1 cellular context compared by ENCODE assay signal in genomic region chr14:104724407-104724980, GRCh38.
TF ChIP-seq lines count a peak whose summit lies in the region.

No MANE protein-coding gene starts in this region.

TF ChIP-seq in HepG2, 621 proteins besides CTCF, POLR2A, EP300 and RAD21:
- TF ChIP-seq RORA (CRISPR knock-in tag; IDR thresholded peaks at IDR 0.05) (no peak), ZNF12 (CRISPR knock-in tag; IDR thresholded peaks at IDR 0.05) (no peak), TMF1 (CRISPR knock-in tag; IDR thresholded peaks at IDR 0.05; ENCODE audit: low read depth) (no peak; the same call in 1 of the 2 replicates), ZNF335 (CRISPR knock-in tag; IDR thresholded peaks at IDR 0.05) (no peak), ZC3H13 (CRISPR knock-in tag; IDR thresholded peaks at IDR 0.05) (no peak), SNAPC5 (CRISPR knock-in tag; IDR thresholded peaks at IDR 0.05; ENCODE audit: borderline replicate concordance) (peak; percentile 26; the same call in 1 of the 2 replicates), ZBTB21 (CRISPR knock-in tag; IDR thresholded peaks at IDR 0.05) (no peak), RBAK (CRISPR knock-in tag; IDR thresholded peaks at IDR 0.05) (no peak), HES4 (CRISPR knock-in tag; IDR thresholded peaks at IDR 0.05; ENCODE audit: borderline replicate concordance) (0 out of 2 replicates have a peak, but pooled peaks have one; percentile 36), ZBTB2 (CRISPR knock-in tag; IDR thresholded peaks at IDR 0.05; ENCODE audit: low read depth) (no peak), MXD4 (CRISPR knock-in tag; IDR thresholded peaks at IDR 0.05) (no peak), ZNF263 (CRISPR knock-in tag; IDR thresholded peaks at IDR 0.05) (peak; percentile 5; the same call in 1 of the 2 replicates), AGO1 (IDR thresholded peaks at IDR 0.05; ENCODE audit: low read depth, low read length, poor library complexity, severe bottlenecking) (no peak), ZNF839 (CRISPR knock-in tag; IDR thresholded peaks at IDR 0.05; ENCODE audit: borderline replicate concordance) (no peak), HNRNPLL (IDR thresholded peaks at IDR 0.05; ENCODE audit: low read depth, low read length, poor library complexity, severe bottlenecking) (peak; percentile 14), GABPA (IDR thresholded peaks at IDR 0.05; ENCODE audit: low read depth, low read length) (no peak), GABPA (CRISPR knock-in tag; IDR thresholded peaks at IDR 0.05; ENCODE audit: low read depth) (no peak), TERF1 (CRISPR knock-in tag; IDR thresholded peaks at IDR 0.05) (no peak), RNF2 (conservative IDR thresholded peaks at IDR 0.05; ENCODE audit: low read depth) (no peak), NFATC3 (CRISPR knock-in tag; IDR thresholded peaks at IDR 0.05) (no peak)
- TF ChIP-seq, protein P1, sequence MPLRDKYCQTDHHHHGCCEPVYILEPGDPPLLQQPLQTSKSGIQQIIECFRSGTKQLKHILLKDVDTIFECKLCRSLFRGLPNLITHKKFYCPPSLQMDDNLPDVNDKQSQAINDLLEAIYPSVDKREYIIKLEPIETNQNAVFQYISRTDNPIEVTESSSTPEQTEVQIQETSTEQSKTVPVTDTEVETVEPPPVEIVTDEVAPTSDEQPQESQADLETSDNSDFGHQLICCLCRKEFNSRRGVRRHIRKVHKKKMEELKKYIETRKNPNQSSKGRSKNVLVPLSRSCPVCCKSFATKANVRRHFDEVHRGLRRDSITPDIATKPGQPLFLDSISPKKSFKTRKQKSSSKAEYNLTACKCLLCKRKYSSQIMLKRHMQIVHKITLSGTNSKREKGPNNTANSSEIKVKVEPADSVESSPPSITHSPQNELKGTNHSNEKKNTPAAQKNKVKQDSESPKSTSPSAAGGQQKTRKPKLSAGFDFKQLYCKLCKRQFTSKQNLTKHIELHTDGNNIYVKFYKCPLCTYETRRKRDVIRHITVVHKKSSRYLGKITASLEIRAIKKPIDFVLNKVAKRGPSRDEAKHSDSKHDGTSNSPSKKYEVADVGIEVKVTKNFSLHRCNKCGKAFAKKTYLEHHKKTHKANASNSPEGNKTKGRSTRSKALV (CRISPR knock-in tag; IDR thresholded peaks at IDR 0.05): no peak
- TF ChIP-seq, protein P2, sequence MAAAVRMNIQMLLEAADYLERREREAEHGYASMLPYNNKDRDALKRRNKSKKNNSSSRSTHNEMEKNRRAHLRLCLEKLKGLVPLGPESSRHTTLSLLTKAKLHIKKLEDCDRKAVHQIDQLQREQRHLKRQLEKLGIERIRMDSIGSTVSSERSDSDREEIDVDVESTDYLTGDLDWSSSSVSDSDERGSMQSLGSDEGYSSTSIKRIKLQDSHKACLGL (CRISPR knock-in tag; IDR thresholded peaks at IDR 0.05): no peak
- TF ChIP-seq, protein P3, sequence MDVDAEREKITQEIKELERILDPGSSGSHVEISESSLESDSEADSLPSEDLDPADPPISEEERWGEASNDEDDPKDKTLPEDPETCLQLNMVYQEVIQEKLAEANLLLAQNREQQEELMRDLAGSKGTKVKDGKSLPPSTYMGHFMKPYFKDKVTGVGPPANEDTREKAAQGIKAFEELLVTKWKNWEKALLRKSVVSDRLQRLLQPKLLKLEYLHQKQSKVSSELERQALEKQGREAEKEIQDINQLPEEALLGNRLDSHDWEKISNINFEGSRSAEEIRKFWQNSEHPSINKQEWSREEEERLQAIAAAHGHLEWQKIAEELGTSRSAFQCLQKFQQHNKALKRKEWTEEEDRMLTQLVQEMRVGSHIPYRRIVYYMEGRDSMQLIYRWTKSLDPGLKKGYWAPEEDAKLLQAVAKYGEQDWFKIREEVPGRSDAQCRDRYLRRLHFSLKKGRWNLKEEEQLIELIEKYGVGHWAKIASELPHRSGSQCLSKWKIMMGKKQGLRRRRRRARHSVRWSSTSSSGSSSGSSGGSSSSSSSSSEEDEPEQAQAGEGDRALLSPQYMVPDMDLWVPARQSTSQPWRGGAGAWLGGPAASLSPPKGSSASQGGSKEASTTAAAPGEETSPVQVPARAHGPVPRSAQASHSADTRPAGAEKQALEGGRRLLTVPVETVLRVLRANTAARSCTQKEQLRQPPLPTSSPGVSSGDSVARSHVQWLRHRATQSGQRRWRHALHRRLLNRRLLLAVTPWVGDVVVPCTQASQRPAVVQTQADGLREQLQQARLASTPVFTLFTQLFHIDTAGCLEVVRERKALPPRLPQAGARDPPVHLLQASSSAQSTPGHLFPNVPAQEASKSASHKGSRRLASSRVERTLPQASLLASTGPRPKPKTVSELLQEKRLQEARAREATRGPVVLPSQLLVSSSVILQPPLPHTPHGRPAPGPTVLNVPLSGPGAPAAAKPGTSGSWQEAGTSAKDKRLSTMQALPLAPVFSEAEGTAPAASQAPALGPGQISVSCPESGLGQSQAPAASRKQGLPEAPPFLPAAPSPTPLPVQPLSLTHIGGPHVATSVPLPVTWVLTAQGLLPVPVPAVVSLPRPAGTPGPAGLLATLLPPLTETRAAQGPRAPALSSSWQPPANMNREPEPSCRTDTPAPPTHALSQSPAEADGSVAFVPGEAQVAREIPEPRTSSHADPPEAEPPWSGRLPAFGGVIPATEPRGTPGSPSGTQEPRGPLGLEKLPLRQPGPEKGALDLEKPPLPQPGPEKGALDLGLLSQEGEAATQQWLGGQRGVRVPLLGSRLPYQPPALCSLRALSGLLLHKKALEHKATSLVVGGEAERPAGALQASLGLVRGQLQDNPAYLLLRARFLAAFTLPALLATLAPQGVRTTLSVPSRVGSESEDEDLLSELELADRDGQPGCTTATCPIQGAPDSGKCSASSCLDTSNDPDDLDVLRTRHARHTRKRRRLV (CRISPR knock-in tag; IDR thresholded peaks at IDR 0.05): 0 out of 2 replicates have a peak, but pooled peaks have one; percentile 3
- TF ChIP-seq, protein P4, sequence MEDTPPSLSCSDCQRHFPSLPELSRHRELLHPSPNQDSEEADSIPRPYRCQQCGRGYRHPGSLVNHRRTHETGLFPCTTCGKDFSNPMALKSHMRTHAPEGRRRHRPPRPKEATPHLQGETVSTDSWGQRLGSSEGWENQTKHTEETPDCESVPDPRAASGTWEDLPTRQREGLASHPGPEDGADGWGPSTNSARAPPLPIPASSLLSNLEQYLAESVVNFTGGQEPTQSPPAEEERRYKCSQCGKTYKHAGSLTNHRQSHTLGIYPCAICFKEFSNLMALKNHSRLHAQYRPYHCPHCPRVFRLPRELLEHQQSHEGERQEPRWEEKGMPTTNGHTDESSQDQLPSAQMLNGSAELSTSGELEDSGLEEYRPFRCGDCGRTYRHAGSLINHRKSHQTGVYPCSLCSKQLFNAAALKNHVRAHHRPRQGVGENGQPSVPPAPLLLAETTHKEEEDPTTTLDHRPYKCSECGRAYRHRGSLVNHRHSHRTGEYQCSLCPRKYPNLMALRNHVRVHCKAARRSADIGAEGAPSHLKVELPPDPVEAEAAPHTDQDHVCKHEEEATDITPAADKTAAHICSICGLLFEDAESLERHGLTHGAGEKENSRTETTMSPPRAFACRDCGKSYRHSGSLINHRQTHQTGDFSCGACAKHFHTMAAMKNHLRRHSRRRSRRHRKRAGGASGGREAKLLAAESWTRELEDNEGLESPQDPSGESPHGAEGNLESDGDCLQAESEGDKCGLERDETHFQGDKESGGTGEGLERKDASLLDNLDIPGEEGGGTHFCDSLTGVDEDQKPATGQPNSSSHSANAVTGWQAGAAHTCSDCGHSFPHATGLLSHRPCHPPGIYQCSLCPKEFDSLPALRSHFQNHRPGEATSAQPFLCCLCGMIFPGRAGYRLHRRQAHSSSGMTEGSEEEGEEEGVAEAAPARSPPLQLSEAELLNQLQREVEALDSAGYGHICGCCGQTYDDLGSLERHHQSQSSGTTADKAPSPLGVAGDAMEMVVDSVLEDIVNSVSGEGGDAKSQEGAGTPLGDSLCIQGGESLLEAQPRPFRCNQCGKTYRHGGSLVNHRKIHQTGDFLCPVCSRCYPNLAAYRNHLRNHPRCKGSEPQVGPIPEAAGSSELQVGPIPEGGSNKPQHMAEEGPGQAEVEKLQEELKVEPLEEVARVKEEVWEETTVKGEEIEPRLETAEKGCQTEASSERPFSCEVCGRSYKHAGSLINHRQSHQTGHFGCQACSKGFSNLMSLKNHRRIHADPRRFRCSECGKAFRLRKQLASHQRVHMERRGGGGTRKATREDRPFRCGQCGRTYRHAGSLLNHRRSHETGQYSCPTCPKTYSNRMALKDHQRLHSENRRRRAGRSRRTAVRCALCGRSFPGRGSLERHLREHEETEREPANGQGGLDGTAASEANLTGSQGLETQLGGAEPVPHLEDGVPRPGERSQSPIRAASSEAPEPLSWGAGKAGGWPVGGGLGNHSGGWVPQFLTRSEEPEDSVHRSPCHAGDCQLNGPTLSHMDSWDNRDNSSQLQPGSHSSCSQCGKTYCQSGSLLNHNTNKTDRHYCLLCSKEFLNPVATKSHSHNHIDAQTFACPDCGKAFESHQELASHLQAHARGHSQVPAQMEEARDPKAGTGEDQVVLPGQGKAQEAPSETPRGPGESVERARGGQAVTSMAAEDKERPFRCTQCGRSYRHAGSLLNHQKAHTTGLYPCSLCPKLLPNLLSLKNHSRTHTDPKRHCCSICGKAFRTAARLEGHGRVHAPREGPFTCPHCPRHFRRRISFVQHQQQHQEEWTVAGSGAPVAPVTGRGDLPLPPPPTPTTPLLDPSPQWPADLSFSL (CRISPR knock-in tag; IDR thresholded peaks at IDR 0.05): no peak
